ENCODE assay signal across 10 cellular contexts in genomic region chr15:55221090-55222011, GRCh38. TPM values are rescaled to one million over a fixed set of nuclear protein-coding genes. Genes with fewer than 3 reads are reported as not detected.
DNase-seq lines count a peak whose midpoint lies in the region; ATAC-seq and TF ChIP-seq lines count a peak whose summit lies in the region.
"Had no signal": no experiment of that assay in that cellular context is flagged by ENCODE, and none has a peak within 500 bp of the region (broad histone marks: within the 10 kb centered on the region; RNA-seq: fewer than 3 reads in every experiment).

No MANE protein-coding gene starts in this region.

- H2BK5ac ChIP-seq in IMR-90 (ENCODE audit: low read depth, low read length, poor library complexity, severe bottlenecking) = peak overlapping the region; percentile 96

- H4K20me1 ChIP-seq in BLaER1 (no peaks in the 10 kb centered on the region), IMR-90 (ENCODE audit: insufficient read depth, low read length) (no peaks in the 10 kb centered on the region)

- no peaks in the 10 kb centered on the region for H3K36me3 ChIP-seq in BLaER1
- peaks cover 1% of the 10 kb centered on the region; the same call in 1 of the 2 replicates for H3K36me3 ChIP-seq in IMR-90 (ENCODE audit: control insufficient read depth, insufficient read depth, low read length)

- CTCF ChIA-PET in IMR-90 (lab: Yijun Ruan, JAX) = interaction anchor here (0.6 to 1.9 kb wide), 5 partner anchors 11 to 218 kb away, joined by 3 to 6 read pairs (median 3); no protein-coding TSS in a partner anchor
- CTCF ChIA-PET in activated CD8-positive, alpha-beta memory T cell treated with anti-CD3 and anti-CD28 coated beads, Interleukin-2, amount 10 ng/mL, durations not matched to agents 7 days and 5 days (lab: Charles Lee) = interaction anchor here (1.0 to 7.4 kb wide), 10 partner anchors 11 to 70 kb away, joined by 3 to 100 read pairs (median 5); no protein-coding TSS in a partner anchor

- H2BK15ac ChIP-seq in IMR-90 (ENCODE audit: low read depth, low read length) = peak overlapping the region; percentile 94

- peak overlapping the region; percentile 49; the same call in 1 of the 2 replicates for H3K27ac ChIP-seq in BLaER1
- H3K27ac ChIP-seq in IMR-90 (ENCODE audit: insufficient read depth, low read length) = peak overlapping the region; percentile 96
- H3K27ac ChIP-seq: KMS-11, psoas muscle had no signal

- H3K56ac ChIP-seq in IMR-90 (ENCODE audit: extremely low read depth, insufficient read depth, low read length) = peak overlapping the region; percentile 90

- peak overlapping the region; percentile 75 for H3K4me2 ChIP-seq in BLaER1
- H3K4me2 ChIP-seq in IMR-90 (ENCODE audit: low read depth, low read length) = peak overlapping the region; percentile 86
- H3K4me2 ChIP-seq: KMS-11 had no signal

- TF ChIP-seq RAD21 in IMR-90 (IDR thresholded peaks at IDR 0.05; ENCODE audit: low read length) = no peak

- H3K9me3 ChIP-seq in BLaER1 (no peaks in the 10 kb centered on the region), IMR-90 (ENCODE audit: control insufficient read depth, insufficient read depth, low read length) (no peaks in the 10 kb centered on the region)
- H3K9me3 ChIP-seq: psoas muscle had no signal

- H3K18ac ChIP-seq in IMR-90 (ENCODE audit: low read depth, low read length) = peak overlapping the region; percentile 98

- H2AFZ ChIP-seq in IMR-90 (replicated peaks; ENCODE audit: low read length, poor library complexity) = peak overlapping the region; percentile 87

- H3K79me1 ChIP-seq in IMR-90 (ENCODE audit: low read depth in 1 of 2, low read length in 2 of 2) = 0 out of 4 replicates have a peak, but pooled peaks cover 0 to 4% of the 10 kb centered on the region in 2 experiments

- H3K4me3 Mint-ChIP-seq in activated CD8-positive, alpha-beta memory T cell treated with anti-CD3 and anti-CD28 coated beads, Interleukin-2, amount 10 ng/mL, durations not matched to agents 7 days and 5 days = peak overlapping the region; percentile 63

- peak overlapping the region; percentile 93 for H2AK9ac ChIP-seq in IMR-90 (replicated peaks; ENCODE audit: low read depth, low read length, poor library complexity)

- H3K14ac ChIP-seq in IMR-90 (replicated peaks; ENCODE audit: low read depth, low read length) = peak overlapping the region; percentile 96

- peak overlapping the region; percentile 98 for H4K91ac ChIP-seq in IMR-90 (ENCODE audit: insufficient read depth, low read depth, low read length)

- H3K27me3 Mint-ChIP-seq in activated CD8-positive, alpha-beta memory T cell treated with anti-CD3 and anti-CD28 coated beads, Interleukin-2, amount 10 ng/mL, durations not matched to agents 7 days and 5 days = no peaks in the 10 kb centered on the region

- TF ChIP-seq POLR2A in IMR-90 (IDR thresholded peaks at IDR 0.05; ENCODE audit: low read depth, low read length) = peak; percentile 34; the same call in 1 of the 2 replicates

- H3K9ac ChIP-seq in BLaER1 (no peak overlapping the region), IMR-90 (ENCODE audit: low read depth, low read length) (peak overlapping the region; percentile 70)
- H3K9ac ChIP-seq: KMS-11 had no signal

- peak overlapping the region; percentile 94 for H3K23ac ChIP-seq in IMR-90 (ENCODE audit: low read depth, low read length)

- H3K27ac Mint-ChIP-seq in activated CD8-positive, alpha-beta memory T cell treated with anti-CD3 and anti-CD28 coated beads, Interleukin-2, amount 10 ng/mL, durations not matched to agents 7 days and 5 days = peak overlapping the region; percentile 96

- H3K9me1 ChIP-seq in IMR-90 (ENCODE audit: insufficient read depth, low read length) = peaks cover 7% of the 10 kb centered on the region

- no peak for TF ChIP-seq CTCF in IMR-90 (conservative IDR thresholded peaks at IDR 0.05; ENCODE audit: low read depth, low read length)

- no peak overlapping the region for H3K4me3 ChIP-seq in BLaER1
- H3K4me3 ChIP-seq in IMR-90 (ENCODE audit: insufficient read depth, low read depth, low read length) = peak overlapping the region; percentile 11; the same call in 1 of the 2 replicates
- H3K4me3 ChIP-seq: psoas muscle had no signal

- dilution Hi-C loops in IMR-90 (cut with HindIII; ENCODE audit: low sequenced_read_pairs, unreplicated experiment) = no loop called here

- peaks cover 89% of the 10 kb centered on the region for H3K4me1 Mint-ChIP-seq in activated CD8-positive, alpha-beta memory T cell treated with anti-CD3 and anti-CD28 coated beads, Interleukin-2, amount 10 ng/mL, durations not matched to agents 7 days and 5 days

- H4K5ac ChIP-seq in IMR-90 (ENCODE audit: low read depth, low read length) = peak overlapping the region; percentile 98

- peaks cover 53% of the 10 kb centered on the region for H3K36me3 Mint-ChIP-seq in activated CD8-positive, alpha-beta memory T cell treated with anti-CD3 and anti-CD28 coated beads, Interleukin-2, amount 10 ng/mL, durations not matched to agents 7 days and 5 days

- no TSS peak for BruUV-seq in IMR-90 (replicated peaks; lab: Mats Ljungman, UMichigan)

- peak overlapping the region; percentile 98 for H2BK120ac ChIP-seq in IMR-90 (ENCODE audit: low read depth, low read length)

- H4K8ac ChIP-seq in IMR-90 (ENCODE audit: low read depth in 2 of 2, low read length in 2 of 2) = peak overlapping the region; percentile 0 to 97

- no peaks in the 10 kb centered on the region for H3K27me3 ChIP-seq in BLaER1
- no peaks in the 10 kb centered on the region for H3K27me3 ChIP-seq in IMR-90 (ENCODE audit: control insufficient read depth, insufficient read depth, low read length)

- H2BK20ac ChIP-seq in IMR-90 (ENCODE audit: low read depth, low read length) = peak overlapping the region; percentile 96

- in situ Hi-C loops in IMR-90 (cut with MboI; ENCODE audit: low sequenced_read_pairs) = loop anchor here (5.0 kb wide), 1 partner anchor 61 kb away; no protein-coding TSS in a partner anchor

- peak overlapping the region; percentile 98 for H3K4ac ChIP-seq in IMR-90 (ENCODE audit: low read depth, low read length)

- H3K9me3 Mint-ChIP-seq in activated CD8-positive, alpha-beta memory T cell treated with anti-CD3 and anti-CD28 coated beads, Interleukin-2, amount 10 ng/mL, durations not matched to agents 7 days and 5 days (ENCODE audit: low read depth) = no peaks in the 10 kb centered on the region

- H3K4me1 ChIP-seq in BLaER1 = peaks cover 37% of the 10 kb centered on the region
- peaks cover 11% of the 10 kb centered on the region for H3K4me1 ChIP-seq in IMR-90 (ENCODE audit: control insufficient read depth, insufficient read depth, low read length)
- H3K4me1 ChIP-seq: psoas muscle had no signal

- intact Hi-C loops in IMR-90 (cut with micrococcal nuclease) = loop anchor here (1.0 to 5.0 kb wide), 3 partner anchors 25 to 69 kb away; partner anchors contain the start of gene RSL24D1

- POLR2A ChIA-PET in IMR-90 (lab: Charles Lee; ENCODE audit: unreplicated experiment) = interaction anchor here (0.5 kb wide), 2 partner anchors 9 to 124 kb away, joined by 3 to 5 read pairs; no protein-coding TSS in a partner anchor

- 33% methylated on average over 3 of the region's 6 CpGs; no CpG with 5 or more reads in 1 of the 2 experiments for WGBS in IMR-90 (ENCODE audit: extremely low coverage in 2 of 2, insufficient read length in 1 of 2), 2 experiments

- peak overlapping the region; percentile 91 for H2AK5ac ChIP-seq in IMR-90 (ENCODE audit: low read depth, low read length)

- peak; percentile 42 for ATAC-seq in GM19351 (IDR thresholded peaks at IDR 0.05; ENCODE audit: unreplicated experiment)
- ATAC-seq in IMR-90 (ENCODE audit: low read depth) = peak; percentile 84
- ATAC-seq in activated CD8-positive, alpha-beta memory T cell treated with anti-CD3 and anti-CD28 coated beads, Interleukin-2, amount 10 ng/mL, durations not matched to agents 7 days and 5 days = peak; percentile 74

- DNase-seq in IMR-90 = peak; percentile 96
- peak; percentile 80 for DNase-seq in activated CD8-positive, alpha-beta memory T cell treated with anti-CD3 and anti-CD28 coated beads, Interleukin-2, amount 10 ng/mL, durations not matched to agents 7 days and 5 days
- peak; percentile 14 for DNase-seq in germinal center (ENCODE audit: low spot score)
- DNase-seq in stimulated activated CD8-positive, alpha-beta memory T cell treated with anti-CD3 and anti-CD28 coated beads, Interleukin-7, amount 100 ng/mL, for 48 hours (ENCODE audit: extremely low read depth in 1 of 2, low read depth in 1 of 2) = peak; percentile 21 to 63
- no peak for DNase-seq in cerebellum (ENCODE audit: low spot score)
- no peak for DNase-seq in NCI-H2107 treated with DMSO at 0.1 percent for 48 hours (lab: John Stamatoyannopoulos, UW; ENCODE audit: unreplicated experiment)
- DNase-seq: psoas muscle had no signal

TF ChIP-seq in IMR-90, 13 proteins besides CTCF, POLR2A, EP300 and RAD21 (continues in another document):
- TF ChIP-seq USF2 (IDR thresholded peaks at IDR 0.05; ENCODE audit: low read depth, low read length) (peak; percentile 90), MXI1 (IDR thresholded peaks at IDR 0.05; ENCODE audit: borderline replicate concordance, low read depth, low read length) (no peak), RFX5 (IDR thresholded peaks at IDR 0.05; ENCODE audit: low read depth, low read length) (no peak), CHD1 (IDR thresholded peaks at IDR 0.05; ENCODE audit: low read depth, low read length) (no peak), FOS (IDR thresholded peaks at IDR 0.05; ENCODE audit: low read depth, low read length) (peak; percentile 55; the same call in 1 of the 2 replicates), CEBPB (IDR thresholded peaks at IDR 0.05; ENCODE audit: low read depth, low read length) (peak; percentile 100), BHLHE40 (IDR thresholded peaks at IDR 0.05; ENCODE audit: low read depth, low read length) (peak; percentile 74; the same call in 1 of the 2 replicates), MAFK (IDR thresholded peaks at IDR 0.05; ENCODE audit: low read depth, low read length) (peak; percentile 7; the same call in 1 of the 2 replicates), SMC3 (IDR thresholded peaks at IDR 0.05; ENCODE audit: low read depth, low read length) (peak; percentile 27; the same call in 1 of the 2 replicates), MAZ (IDR thresholded peaks at IDR 0.05; ENCODE audit: borderline replicate concordance, low read depth, low read length) (peak; percentile 20; the same call in 1 of the 2 replicates)

RNA-seq across cellular contexts. Expression of gene RSL24D1, which starts 24.6 kb away (rescaled TPM):
- total RNA-seq in IMR-90 (2012; rRNA removed) = 36.7 and 89.2 TPM in 2 replicates
- 25.6 and 36.5 TPM in 2 replicates for polyA plus RNA-seq in IMR-90 (2012; rRNA removed)
- 3.2 and 5.1 TPM in 2 replicates for polyA plus RNA-seq in IMR-90 (2012; cell fraction: cytosol; rRNA removed)
- polyA plus RNA-seq in IMR-90 (2012; cell fraction: nucleus; rRNA removed; ENCODE audit: low replicate concordance) = 0.64 and 10.2 TPM in 2 replicates
- 10 to 100 TPM; 79.1 to 94.2 TPM for total RNA-seq in activated CD8-positive, alpha-beta memory T cell treated with anti-CD3 and anti-CD28 coated beads, Interleukin-2, amount 10 ng/mL, durations not matched to agents 7 days and 5 days
- total RNA-seq in cerebellum = 54.8 TPM

Comparison
In these comparisons a context has a peak if more than half of its experiments do, and no peak if none do; other contexts are left out.
1. DNase-seq: peak in IMR-90 (single experiment), activated CD8-positive, alpha-beta memory T cell treated with anti-CD3 and anti-CD28 coated beads, Interleukin-2, amount 10 ng/mL, durations not matched to agents 7 days and 5 days (single experiment), germinal center (single experiment) and stimulated activated CD8-positive, alpha-beta memory T cell treated with anti-CD3 and anti-CD28 coated beads, Interleukin-7, amount 100 ng/mL, for 48 hours (2 of 2); none in cerebellum (single experiment) and NCI-H2107 treated with DMSO at 0.1 percent for 48 hours (single experiment).
2. Peak in every context shown above with its lines, with median percentiles within 50 percentile points of each other: ATAC-seq.